ENCODE assay signal across 2 cellular contexts in genomic region chr13:110343241-110343865, GRCh38.
TF ChIP-seq lines count a peak whose summit lies in the region.

No MANE protein-coding gene starts in this region.

TF ChIP-seq in IMR-90, 13 proteins besides CTCF, POLR2A, EP300 and RAD21 (continued from another document):
- no peak for TF ChIP-seq CHD1 (IDR thresholded peaks at IDR 0.05; ENCODE audit: low read depth, low read length)
- no peak for TF ChIP-seq USF2 (IDR thresholded peaks at IDR 0.05; ENCODE audit: low read depth, low read length)
- no peak for TF ChIP-seq ELK1 (IDR thresholded peaks at IDR 0.05; ENCODE audit: borderline replicate concordance, low read depth, low read length)
- no peak for TF ChIP-seq MAFK (IDR thresholded peaks at IDR 0.05; ENCODE audit: low read depth, low read length)
- TF ChIP-seq RCOR1 (IDR thresholded peaks at IDR 0.05; ENCODE audit: insufficient replicate concordance, low read length): no peak
- no peak for TF ChIP-seq RFX5 (IDR thresholded peaks at IDR 0.05; ENCODE audit: low read depth, low read length)
- TF ChIP-seq MXI1 (IDR thresholded peaks at IDR 0.05; ENCODE audit: borderline replicate concordance, low read depth, low read length): no peak
- no peak for TF ChIP-seq BHLHE40 (IDR thresholded peaks at IDR 0.05; ENCODE audit: low read depth, low read length)
- TF ChIP-seq CEBPB (IDR thresholded peaks at IDR 0.05; ENCODE audit: low read depth, low read length): no peak
- TF ChIP-seq NFE2L2 (IDR thresholded peaks at IDR 0.05; ENCODE audit: low read depth, low read length): no peak
- no peak for TF ChIP-seq MAZ (IDR thresholded peaks at IDR 0.05; ENCODE audit: borderline replicate concordance, low read depth, low read length)
- TF ChIP-seq SMC3 (IDR thresholded peaks at IDR 0.05; ENCODE audit: low read depth, low read length): no peak
TF ChIP-seq in IMR-90: peak in this region for 0.

TF ChIP-seq in HEK293T, 16 proteins besides CTCF, POLR2A, EP300 and RAD21 (continued from another document):
- no peak for TF ChIP-seq ARNT (IDR thresholded peaks at IDR 0.05)
- no peak for TF ChIP-seq TARDBP (IDR thresholded peaks at IDR 0.05)
- no peak for TF ChIP-seq FOXA1 (IDR thresholded peaks at IDR 0.05)
- TF ChIP-seq FOXK2 (IDR thresholded peaks at IDR 0.05): no peak
TF ChIP-seq in HEK293T: peak in this region for 0.
